ENCODE assay signal across 9 cellular contexts in the genomic region with DNA sequence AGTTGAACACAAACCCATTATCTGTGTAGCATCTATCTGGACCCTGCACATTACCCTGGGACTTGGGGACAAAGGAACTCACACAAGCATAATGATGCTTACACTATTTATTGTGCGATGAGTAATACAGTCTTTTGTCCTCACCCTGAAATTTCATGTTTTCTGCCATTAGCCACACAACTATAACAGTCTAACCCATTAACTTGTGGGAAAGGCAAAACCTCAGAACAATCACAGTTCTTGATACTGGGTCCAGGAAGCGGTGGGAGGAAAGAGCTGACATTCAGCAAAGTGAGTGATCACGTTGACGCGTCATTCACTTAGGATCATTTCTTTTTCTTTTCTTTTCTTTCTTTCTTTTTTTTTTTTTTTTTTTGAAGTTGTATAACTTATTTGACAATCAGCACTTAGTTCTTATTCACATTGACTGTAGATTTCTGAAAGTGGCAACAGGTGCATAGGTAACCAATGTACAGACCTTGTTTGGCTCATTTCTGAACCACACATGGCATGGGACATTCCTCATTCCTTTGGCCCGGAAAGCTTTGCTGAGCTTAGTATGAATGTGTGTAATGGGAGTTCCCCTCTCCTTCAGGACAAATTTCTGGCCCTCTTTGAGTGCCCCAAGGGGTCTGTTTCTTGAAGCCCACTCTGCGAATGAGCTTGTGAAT.
DNase-seq lines count a peak whose midpoint lies in the region; ATAC-seq lines count a peak whose summit lies in the region.
"Had no signal": no experiment of that assay in that cellular context is flagged by ENCODE, and none has a peak within 500 bp of the region (broad histone marks: within the 10 kb centered on the region; RNA-seq: fewer than 3 reads in every experiment).

No MANE protein-coding gene starts in this region.

- peak; percentile 87 for DNase-seq in Daoy (ENCODE audit: low read depth)
- peak; percentile 41 for DNase-seq in activated naive CD4-positive, alpha-beta T cell treated with anti-CD3 and anti-CD28 coated beads, Interleukin-2, amount 50 U/mL, for 16 hours
- no peak for DNase-seq in NOMO-1 treated with dmso at 0.1 percent for 144 hours (lab: John Stamatoyannopoulos, UW; ENCODE audit: unreplicated experiment)
- DNase-seq in GDM1 (lab: John Stamatoyannopoulos, UW), result no peak
- no peak for DNase-seq in AG08396 (ENCODE audit: low spot score)
- no peak for DNase-seq in DMS79 (lab: John Stamatoyannopoulos, UW)
- DNase-seq: NCI-H1092 had no signal

- ATAC-seq in GM19395 (IDR thresholded peaks at IDR 0.05; ENCODE audit: unreplicated experiment) (peak; percentile 59), HG03097 (IDR thresholded peaks at IDR 0.05; ENCODE audit: low FRiP score, unreplicated experiment) (peak; percentile 65)

Comparison
In these comparisons a context has a peak if more than half of its experiments do, and no peak if none do; other contexts are left out.
1. DNase-seq: peak in Daoy (single experiment) and activated naive CD4-positive, alpha-beta T cell treated with anti-CD3 and anti-CD28 coated beads, Interleukin-2, amount 50 U/mL, for 16 hours (single experiment); none in NOMO-1 treated with dmso at 0.1 percent for 144 hours (single experiment), GDM1 (single experiment), AG08396 (single experiment) and DMS79 (single experiment).